In the genomic region with DNA sequence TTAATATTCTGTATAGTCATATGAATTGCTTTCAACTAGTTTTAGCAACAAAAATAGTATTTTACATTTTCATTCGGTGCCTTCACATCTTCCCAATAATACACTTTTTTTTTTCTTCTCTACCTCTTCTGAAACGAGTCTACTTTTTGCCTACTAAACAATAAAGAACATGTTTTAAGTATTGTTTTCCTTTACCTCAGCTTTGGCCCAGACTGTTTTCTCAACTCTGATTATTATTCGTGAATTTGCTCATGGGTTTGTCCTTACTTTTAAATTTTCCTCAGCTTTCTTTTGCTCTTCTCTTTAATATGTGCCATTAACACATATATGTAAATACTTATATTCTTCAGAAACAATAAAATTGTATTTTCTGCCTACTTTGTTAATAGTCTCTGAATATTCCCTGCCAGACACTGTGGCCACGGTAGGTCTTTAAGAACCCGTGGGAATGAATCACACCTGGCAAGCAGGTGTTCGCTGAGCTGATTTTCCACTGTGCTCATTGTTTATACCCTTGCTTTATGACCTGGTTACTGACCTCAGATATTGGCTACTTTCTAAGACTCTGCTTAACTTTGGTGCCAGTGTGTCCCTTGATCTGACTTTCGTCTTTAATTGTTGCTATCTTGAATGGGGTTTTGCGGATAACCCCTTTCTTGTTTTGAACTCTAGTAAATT, we compare ENCODE assay signal across 24 cellular contexts. TPM values are rescaled to one million over a fixed set of nuclear protein-coding genes. Genes with fewer than 3 reads are reported as not detected.
DNase-seq lines count a peak whose midpoint lies in the region; ATAC-seq, FAIRE-seq and TF ChIP-seq lines count a peak whose summit lies in the region.
"Had no signal": no experiment of that assay in that cellular context is flagged by ENCODE, and none has a peak within 500 bp of the region (broad histone marks: within the 10 kb centered on the region; RNA-seq: fewer than 3 reads in every experiment).

No MANE protein-coding gene starts in this region.

- no peaks in the 10 kb centered on the region for H3K9me2 ChIP-seq in hepatocyte (replicated peaks; ENCODE audit: insufficient read depth)

- no peak overlapping the region for H3K4me3 ChIP-seq in hepatocyte
- no peak overlapping the region for H3K4me3 ChIP-seq in BE2C (ENCODE audit: low read depth, low read length)
- H3K4me3 ChIP-seq: A549, Peyer's patch had no signal

- peak; percentile 4 for DNase-seq in COLO668 (lab: John Stamatoyannopoulos, UW; ENCODE audit: unreplicated experiment)
- no peak for DNase-seq in GM19239 (ENCODE audit: insufficient read length, low spot score)
- DNase-seq in NCI-H69 (lab: John Stamatoyannopoulos, UW): peak; percentile 8
- peak; percentile 12 for DNase-seq in hepatocyte (ENCODE audit: low spot score)
- DNase-seq in midbrain (lab: John Stamatoyannopoulos, UW): no peak
- no peak for DNase-seq in BE2C
- DNase-seq in NCI-H446 treated with DMSO at 0.1 percent for 48 hours (lab: John Stamatoyannopoulos, UW): no peak
- DNase-seq: Caco-2; CD4-positive, alpha-beta T cell; DMS 273 treated with DMSO at 0.1 percent for 48 hours; IMR-90; NCI-H187; NCI-H2171; NCI-H345; NCI-H526 treated with DMSO at 0.1 percent for 48 hours; Peyer's patch; T-helper 1 cell had no signal

- peak overlapping the region; percentile 29 for H2AFZ ChIP-seq in hepatocyte

- H3K79me2 ChIP-seq in hepatocyte: no peaks in the 10 kb centered on the region

- no peak for TF ChIP-seq CTCF in hepatocyte (IDR thresholded peaks at IDR 0.05; ENCODE audit: poor library complexity)
- TF ChIP-seq CTCF in BE2C (IDR thresholded peaks at IDR 0.05; ENCODE audit: low read depth, low read length): no peak

- no peak for ATAC-seq in HG02623 (IDR thresholded peaks at IDR 0.05; ENCODE audit: unreplicated experiment)
- ATAC-seq: A549 had no signal

- H3K4me2 ChIP-seq in hepatocyte: no peak overlapping the region
- H3K4me2 ChIP-seq: A549 had no signal

- no peaks in the 10 kb centered on the region for H3K9me3 ChIP-seq in hepatocyte (ENCODE audit: low read depth)
- H3K9me3 ChIP-seq in BE2C: no peaks in the 10 kb centered on the region; the same call in 1 of the 2 replicates
- H3K9me3 ChIP-seq: A549, Caco-2, Peyer's patch had no signal

- 64% methylated on average over 8 of the region's 8 CpGs for WGBS in hepatocyte (ENCODE audit: low lambda C conversion rate, missing lambda C conversion rate)

- no peaks in the 10 kb centered on the region for H4K20me1 ChIP-seq in hepatocyte (ENCODE audit: insufficient read depth, poor library complexity, severe bottlenecking)

- H3K27me3 ChIP-seq in hepatocyte (no peaks in the 10 kb centered on the region), BE2C (no peaks in the 10 kb centered on the region)
- H3K27me3 ChIP-seq: Peyer's patch had no signal

- peak overlapping the region; percentile 37 for H3K27ac ChIP-seq in hepatocyte
- H3K27ac ChIP-seq: A549, Peyer's patch had no signal

- no peaks in the 10 kb centered on the region for H3K4me1 ChIP-seq in hepatocyte (ENCODE audit: insufficient read depth)
- H3K4me1 ChIP-seq in BE2C: no peaks in the 10 kb centered on the region
- H3K4me1 ChIP-seq: A549, Caco-2, Peyer's patch had no signal

- peak; percentile 18 for FAIRE-seq in GM19239 (lab: Jason Lieb, UNC)
- FAIRE-seq: A549, GM18507 had no signal

- no peaks in the 10 kb centered on the region for H3K36me3 ChIP-seq in hepatocyte (replicated peaks; ENCODE audit: insufficient read depth, low read depth)
- no peaks in the 10 kb centered on the region for H3K36me3 ChIP-seq in BE2C
- H3K36me3 ChIP-seq: Peyer's patch had no signal

RNA-seq across cellular contexts. Expression of gene FAM170A, which starts 49.1 kb away (rescaled TPM):
- total RNA-seq in hepatocyte: not detected in 2 replicates
- polyA plus RNA-seq in hepatocyte: not detected in 2 replicates
- polyA plus RNA-seq in BE2C (2012; ENCODE audit: insufficient read depth, insufficient read length, low read depth): not detected
- total RNA-seq: Caco-2; CD4-positive, alpha-beta T cell; G401; H4; IMR-90; OCI-LY7; Peyer's patch had no signal
- polyA plus RNA-seq: A549, BJ, IMR-90 had no signal

Comparison
In these comparisons a context has a peak if more than half of its experiments do, and no peak if none do; other contexts are left out.
1. DNase-seq: peak in COLO668 (single experiment), NCI-H69 (single experiment) and hepatocyte (single experiment); none in GM19239 (single experiment), midbrain (single experiment), BE2C (single experiment) and NCI-H446 treated with DMSO at 0.1 percent for 48 hours (single experiment).